Comparison of ENCODE assay signal across 8 cellular contexts in the genomic region with DNA sequence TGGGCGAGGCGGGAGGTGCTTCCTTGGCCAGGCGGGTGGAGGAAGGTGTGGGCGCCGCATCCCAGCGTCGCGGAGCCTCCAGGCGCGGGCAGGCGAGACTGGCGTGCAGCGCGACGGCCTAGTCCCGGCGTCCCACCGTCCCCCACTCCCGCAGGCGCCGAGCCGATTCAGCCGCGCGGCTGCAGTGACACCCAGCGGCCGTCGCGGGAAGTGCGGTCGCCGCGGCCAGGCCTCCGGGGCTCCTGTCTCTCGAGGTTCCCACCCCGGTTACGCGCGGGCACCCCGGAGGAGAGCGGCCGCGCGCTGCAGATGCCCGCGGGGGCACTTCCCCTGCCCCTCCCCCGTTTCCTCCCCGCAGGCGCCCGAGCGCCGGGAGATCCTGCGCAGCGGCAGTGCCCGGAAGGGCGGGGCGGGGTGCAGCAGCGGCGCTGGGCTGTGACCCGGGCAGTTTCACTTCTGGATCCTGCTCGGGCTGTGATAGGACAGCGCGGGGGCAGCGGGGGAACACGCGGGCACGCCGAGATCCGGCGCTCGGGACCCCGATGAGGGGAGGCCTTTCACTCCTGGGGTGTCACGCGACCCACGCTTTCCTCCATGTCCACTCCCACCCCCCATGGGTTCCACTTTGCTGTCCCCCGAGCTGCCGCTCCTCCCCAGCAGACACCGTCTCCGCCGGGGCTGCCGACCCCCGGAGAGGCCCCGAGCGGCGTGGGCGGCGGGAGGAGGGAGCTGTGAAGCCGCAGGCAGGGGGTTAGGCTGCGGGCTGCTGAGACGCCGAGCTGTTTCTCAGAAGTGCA. TPM values are rescaled to one million over a fixed set of nuclear protein-coding genes. Genes with fewer than 3 reads are reported as not detected.
DNase-seq lines count a peak whose midpoint lies in the region; ATAC-seq lines count a peak whose summit lies in the region.

No MANE protein-coding gene starts in this region.

- ATAC-seq in GM21526 (IDR thresholded peaks at IDR 0.05; ENCODE audit: low FRiP score, unreplicated experiment), result peak; percentile 62

- H3K4me3 ChIP-seq in esophagus (ENCODE audit: low read depth in 1 of 2, low read length in 2 of 2), result peak overlapping the region; percentile 52 to 69
- peak overlapping the region; percentile 52 to 71 for H3K4me3 ChIP-seq in muscle layer of duodenum (ENCODE audit: low read depth in 1 of 2, low read length in 2 of 2)

- peak; percentile 87 for DNase-seq in DMS153 treated with DMSO at 0.1 percent for 48 hours (lab: John Stamatoyannopoulos, UW; ENCODE audit: unreplicated experiment)
- peak; percentile 95 for DNase-seq in HuH-7 (ENCODE audit: low spot score)
- peak; percentile 96 for DNase-seq in OCI-M1 (lab: John Stamatoyannopoulos, UW)
- DNase-seq in activated T-cell treated with anti-CD3 and anti-CD28 coated beads, Interleukin-2, amount 50 U/mL, for 1 hour, result peak; percentile 98
- peak; percentile 88 for DNase-seq in stimulated activated CD8-positive, alpha-beta memory T cell treated with anti-CD3 and anti-CD28 coated beads, Interleukin-7, amount 100 ng/mL, for 24 hours (ENCODE audit: low read depth)

- H3K27me3 ChIP-seq in esophagus (ENCODE audit: control insufficient read depth in 1 of 2, insufficient read depth in 2 of 2, low read length in 2 of 2) (no peaks in the 10 kb centered on the region), muscle layer of duodenum (ENCODE audit: low read depth, low read length) (no peaks in the 10 kb centered on the region)

- H3K9me3 ChIP-seq in esophagus (ENCODE audit: control insufficient read depth in 2 of 2, insufficient read depth in 1 of 2, low read depth in 1 of 2, low read length in 1 of 2), result no peaks in the 10 kb centered on the region
- H3K9me3 ChIP-seq in muscle layer of duodenum (ENCODE audit: control insufficient read depth in 1 of 2, low read length in 2 of 2), result no peaks in the 10 kb centered on the region

- whole genome bisulfite sequencing in esophagus, 2 donors, result 0 to 1% methylated on average over 73 to 91 of the region's 91 CpGs

- H3K27ac ChIP-seq in esophagus (ENCODE audit: low read depth in 2 of 2, low read length in 1 of 2) (peak overlapping the region; percentile 90 to 94), muscle layer of duodenum (ENCODE audit: low read length) (peak overlapping the region; percentile 67)

- H3K36me3 ChIP-seq in esophagus (ENCODE audit: control insufficient read depth in 2 of 2, insufficient read depth in 2 of 2, low read length in 1 of 2), result no peaks in the 10 kb centered on the region
- no peaks in the 10 kb centered on the region for H3K36me3 ChIP-seq in muscle layer of duodenum (ENCODE audit: control insufficient read depth in 1 of 2, insufficient read depth in 2 of 2, low read length in 2 of 2)

- H3K4me1 ChIP-seq in esophagus (ENCODE audit: control insufficient read depth in 2 of 2, insufficient read depth in 2 of 2, low read length in 1 of 2), result peaks cover 2 to 19% of the 10 kb centered on the region in 2 donors
- H3K4me1 ChIP-seq in muscle layer of duodenum (ENCODE audit: control insufficient read depth in 1 of 2, insufficient read depth in 2 of 2, low read length in 2 of 2), result peaks cover 8 to 9% of the 10 kb centered on the region in 2 donors

RNA-seq across cellular contexts. Expression of a gene that starts 16.6 kb away (rescaled TPM):
- polyA plus RNA-seq in esophagus, result 10 to 100 TPM; 43.7 to 55.0 TPM

RNA-seq across cellular contexts. Expression of a gene that starts 24.0 kb away (rescaled TPM):
- polyA plus RNA-seq in esophagus, result 10 to 100 TPM; 57.5 to 98.6 TPM

RNA-seq across cellular contexts. Expression of a gene that starts 54.5 kb away (rescaled TPM):
- 10 to 100 TPM; 68.4 to 98.1 TPM for polyA plus RNA-seq in esophagus

Comparison
In these comparisons a context has a peak if more than half of its experiments do, and no peak if none do; other contexts are left out.
1. Peak in every context shown above with its lines: DNase-seq, ATAC-seq, H3K4me3 ChIP-seq and H3K27ac ChIP-seq.